Comparison of ENCODE assay signal across 8 cellular contexts in the genomic region with DNA sequence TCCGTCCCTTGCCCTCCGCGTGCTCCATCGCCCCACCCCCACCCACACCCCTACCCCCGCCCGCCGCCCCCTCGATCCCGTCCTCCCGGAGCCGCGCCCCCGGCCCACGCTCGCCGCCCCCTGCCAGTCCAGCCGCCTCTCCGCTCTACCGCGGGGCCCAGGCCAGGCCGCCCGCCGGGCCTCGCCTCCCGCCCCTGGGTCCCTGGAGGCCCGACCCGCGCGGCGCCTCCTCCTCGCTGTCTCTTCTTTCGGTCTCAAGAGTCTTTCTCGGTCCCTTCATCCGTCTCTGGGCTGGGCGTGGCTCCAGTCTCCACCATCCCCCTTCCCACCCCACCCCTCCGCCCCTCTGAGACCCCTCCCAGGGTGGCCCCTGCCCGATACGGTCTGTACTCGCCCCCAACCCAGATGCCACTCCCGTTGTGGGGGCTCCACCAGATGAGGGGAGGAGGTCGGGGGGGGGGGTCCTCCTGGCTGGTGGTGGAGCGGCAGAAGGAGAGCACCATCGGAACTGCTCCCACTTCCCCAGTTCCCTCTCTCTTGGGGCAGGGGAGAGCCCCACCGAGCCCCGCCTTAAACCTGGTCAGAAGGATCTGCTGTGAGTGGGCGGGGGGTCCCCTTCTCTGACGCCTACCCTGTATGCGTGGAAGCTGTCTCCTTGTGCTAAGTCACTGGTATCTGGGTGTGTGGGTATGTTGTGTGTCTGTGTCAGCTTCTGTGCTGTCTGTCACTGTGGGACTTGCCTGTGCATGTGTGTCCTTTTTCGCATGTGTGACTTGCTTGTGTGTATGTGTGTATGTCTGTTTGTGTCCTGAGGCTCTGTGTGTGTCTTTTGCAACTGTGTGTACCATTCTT. TPM values are rescaled to one million over a fixed set of nuclear protein-coding genes. Genes with fewer than 3 reads are reported as not detected.
DNase-seq lines count a peak whose midpoint lies in the region; ATAC-seq and TF ChIP-seq lines count a peak whose summit lies in the region.

No MANE protein-coding gene starts in this region.

- TF ChIP-seq CTCF in lower leg skin (IDR thresholded peaks at IDR 0.05) = no peak

- ATAC-seq in HG02759 (IDR thresholded peaks at IDR 0.05; ENCODE audit: unreplicated experiment) (peak; percentile 25), GM18520 (IDR thresholded peaks at IDR 0.05; ENCODE audit: unreplicated experiment) (no peak)
- ATAC-seq in central memory CD8-positive, alpha-beta T cell (replicated peaks; ENCODE audit: extremely low read depth, poor library complexity, severe bottlenecking) = peak; percentile 31
- ATAC-seq in stimulated activated effector memory CD8-positive, alpha-beta T cell treated with anti-CD3 and anti-CD28 coated beads, Interleukin-12 subunit alpha, Interleukin-12 subunit beta, amount 100 ng/mL, for 72 hours = peak; percentile 53

- peak overlapping the region; percentile 81 for H3K27ac Mint-ChIP-seq in central memory CD8-positive, alpha-beta T cell (ENCODE audit: low read depth)
- H3K27ac Mint-ChIP-seq in stimulated activated effector memory CD8-positive, alpha-beta T cell treated with anti-CD3 and anti-CD28 coated beads, Interleukin-12 subunit alpha, Interleukin-12 subunit beta, amount 100 ng/mL, for 72 hours = peak overlapping the region; percentile 90

- peak overlapping the region; percentile 87 for H3K4me3 ChIP-seq in lower leg skin (ENCODE audit: low read depth, poor library complexity, severe bottlenecking)

- DNase-seq in Daoy (ENCODE audit: low read depth) (peak; percentile 24), T-helper 22 cell (ENCODE audit: low read depth) (peak; percentile 20), lower leg skin (ENCODE audit: low spot score in 2 of 2) (no peak), Kasumi-1 (lab: John Stamatoyannopoulos, UW) (no peak)
- DNase-seq in central memory CD8-positive, alpha-beta T cell (ENCODE audit: low spot score in 2 of 2) = peak in 1 of 2 donors; percentile 35
- DNase-seq in stimulated activated effector memory CD8-positive, alpha-beta T cell treated with anti-CD3 and anti-CD28 coated beads, Interleukin-12 subunit alpha, Interleukin-12 subunit beta, amount 100 ng/mL, for 72 hours (ENCODE audit: low spot score in 2 of 2) = peak; percentile 25 to 66

- intact Hi-C loops in lower leg skin (cut with DNase I; ENCODE audit: low total_unique reads) = no loop called here

- H3K4me1 Mint-ChIP-seq in central memory CD8-positive, alpha-beta T cell = peaks cover 28% of the 10 kb centered on the region
- peaks cover 36% of the 10 kb centered on the region for H3K4me1 Mint-ChIP-seq in stimulated activated effector memory CD8-positive, alpha-beta T cell treated with anti-CD3 and anti-CD28 coated beads, Interleukin-12 subunit alpha, Interleukin-12 subunit beta, amount 100 ng/mL, for 72 hours

- 6 to 13% methylated on average over 36 to 44 of the region's 49 CpGs for WGBS in lower leg skin, 2 donors

- H3K27me3 Mint-ChIP-seq in central memory CD8-positive, alpha-beta T cell = no peaks in the 10 kb centered on the region

- peaks cover 15% of the 10 kb centered on the region for H3K36me3 Mint-ChIP-seq in central memory CD8-positive, alpha-beta T cell (ENCODE audit: insufficient read depth)
- peaks cover 19% of the 10 kb centered on the region for H3K36me3 Mint-ChIP-seq in stimulated activated effector memory CD8-positive, alpha-beta T cell treated with anti-CD3 and anti-CD28 coated beads, Interleukin-12 subunit alpha, Interleukin-12 subunit beta, amount 100 ng/mL, for 72 hours

- H3K4me3 Mint-ChIP-seq in central memory CD8-positive, alpha-beta T cell = peak overlapping the region; percentile 84
- H3K4me3 Mint-ChIP-seq in stimulated activated effector memory CD8-positive, alpha-beta T cell treated with anti-CD3 and anti-CD28 coated beads, Interleukin-12 subunit alpha, Interleukin-12 subunit beta, amount 100 ng/mL, for 72 hours = peak overlapping the region; percentile 80

- no peaks in the 10 kb centered on the region for H3K9me3 Mint-ChIP-seq in central memory CD8-positive, alpha-beta T cell
- H3K9me3 Mint-ChIP-seq in stimulated activated effector memory CD8-positive, alpha-beta T cell treated with anti-CD3 and anti-CD28 coated beads, Interleukin-12 subunit alpha, Interleukin-12 subunit beta, amount 100 ng/mL, for 72 hours = no peaks in the 10 kb centered on the region

- no peak for TF ChIP-seq POLR2A in lower leg skin (IDR thresholded peaks at IDR 0.05)

RNA-seq across cellular contexts. Expression of gene PRKCD, which starts 1.0 kb away (rescaled TPM):
- total RNA-seq in Daoy (2014; rRNA removed; shearing (Covaris generic)) = 0.30 and 0.80 TPM in 2 replicates
- total RNA-seq in lower leg skin = 10 to 100 TPM; 27.2 to 35.8 (median 31.4) TPM

RNA-seq across cellular contexts. Expression of gene RFT1, which starts 31.8 kb away (rescaled TPM):
- total RNA-seq in Daoy (2014; rRNA removed; shearing (Covaris generic)) = 7.1 and 12.3 TPM in 2 replicates
- total RNA-seq in lower leg skin = 10 to 100 TPM in 3 of 4 donors, 1 to 10 TPM in 1; 8.6 to 16.1 (median 15.5) TPM

Comparison
In these comparisons a context has a peak if more than half of its experiments do, and no peak if none do; other contexts are left out.
1. DNase-seq: peak in Daoy (single experiment), T-helper 22 cell (single experiment) and stimulated activated effector memory CD8-positive, alpha-beta T cell treated with anti-CD3 and anti-CD28 coated beads, Interleukin-12 subunit alpha, Interleukin-12 subunit beta, amount 100 ng/mL, for 72 hours (2 of 2); none in lower leg skin (0 of 2) and Kasumi-1 (0 of 2).
2. RNA of gene PRKCD, which starts 1.0 kb away (total RNA-seq): 27.2 to 35.8 TPM in lower leg skin; 0.30 to 0.80 TPM in Daoy; every median in the first group is over 10 times any median in the second.